16 cellular contexts compared by ENCODE assay signal in genomic region chr17:4221163-4221562, GRCh38. TPM values are rescaled to one million over a fixed set of nuclear protein-coding genes. Genes with fewer than 3 reads are reported as not detected.
DNase-seq lines count a peak whose midpoint lies in the region; ATAC-seq, FAIRE-seq and TF ChIP-seq lines count a peak whose summit lies in the region.
"Had no signal": no experiment of that assay in that cellular context is flagged by ENCODE, and none has a peak within 500 bp of the region (broad histone marks: within the 10 kb centered on the region; RNA-seq: fewer than 3 reads in every experiment).

No MANE protein-coding gene starts in this region.

- DNase-seq in SK-N-MC (ENCODE audit: low read depth, low spot score) (no peak), HepG2 (ENCODE audit: low spot score) (peak; percentile 59), sciatic nerve (ENCODE audit: low spot score) (no peak), NOMO-1 (lab: John Stamatoyannopoulos, UW; ENCODE audit: unreplicated experiment in 2 of 2) (no peak)
- DNase-seq in activated CD4-positive, alpha-beta T cell treated with anti-CD3 and anti-CD28 coated beads for 48 hours: no peak
- DNase-seq: activated CD4-positive, alpha-beta T cell treated with anti-CD3 and anti-CD28 coated beads for 1 hour; activated effector memory CD4-positive, alpha-beta T cell treated with Interleukin-2 at 50 U/mL for 16 hours; CD8-positive, alpha-beta T cell; MG63; NCI-H146; NCI-H2171 treated with DMSO at 0.1 percent for 48 hours; NCI-H526 treated with DMSO at 0.1 percent for 48 hours; retina had no signal

- POLR2A ChIA-PET in HepG2 (lab: Yijun Ruan, JAX): no interaction called here

- H2AFZ ChIP-seq in ACC112 (ENCODE audit: low read length, unreplicated experiment) (no peak overlapping the region), HepG2 (ENCODE audit: low read length) (no peak overlapping the region)

- TF ChIP-seq POLR2A in HepG2 (IDR thresholded peaks at IDR 0.05; ENCODE audit: insufficient read depth in 1 of 2, low read depth in 2 of 2, low read length in 2 of 2): no peak

- BruUV-seq in HepG2 (replicated peaks; lab: Mats Ljungman, UMichigan): no TSS peak

- CTCF ChIA-PET in HepG2 (lab: Yijun Ruan, JAX; ENCODE audit: low intra/inter-chr PET ratio, low total read pairs): no interaction called here

- H3K79me2 ChIP-seq in ACC112 (ENCODE audit: control insufficient read depth, insufficient read depth, low read length, unreplicated experiment) (peaks cover 3% of the 10 kb centered on the region), HepG2 (ENCODE audit: insufficient read depth, low read length) (no peaks in the 10 kb centered on the region)

- H3K27ac ChIP-seq in ACC112 (ENCODE audit: low read depth, low read length): peak overlapping the region; percentile 58; the same call in 1 of the 2 replicates
- peak overlapping the region; percentile 81 for H3K27ac ChIP-seq in SK-N-MC
- H3K27ac ChIP-seq in HepG2 (ENCODE audit: extremely low read length, insufficient read depth, low read length): peak overlapping the region; percentile 24

- H3K4me1 ChIP-seq in ACC112 (ENCODE audit: control insufficient read depth, insufficient read depth, low read length, unreplicated experiment): peaks cover 9% of the 10 kb centered on the region
- H3K4me1 ChIP-seq in HepG2 (ENCODE audit: insufficient read depth, low read length): peaks cover 20% of the 10 kb centered on the region

- peak overlapping the region; percentile 22 for H3K9ac ChIP-seq in SK-N-MC (ENCODE audit: insufficient read length)
- H3K9ac ChIP-seq in HepG2 (ENCODE audit: insufficient read depth, low read depth, low read length): no peak overlapping the region

- TF ChIP-seq RAD21 in HepG2 (CRISPR knock-in tag; IDR thresholded peaks at IDR 0.05): no peak

- no peaks in the 10 kb centered on the region for H3K27me3 ChIP-seq in ACC112 (ENCODE audit: insufficient read depth, low read length)
- no peaks in the 10 kb centered on the region for H3K27me3 ChIP-seq in HepG2 (ENCODE audit: control insufficient read depth in 1 of 2, insufficient read depth in 2 of 2, low read length in 2 of 2)
- H3K27me3 ChIP-seq: MG63 had no signal

- H3K4me3 ChIP-seq in ACC112 (ENCODE audit: low read depth, low read length) (no peak overlapping the region), SK-N-MC (no peak overlapping the region), HepG2 (replicated peaks in 1 of 3; ENCODE audit: insufficient read depth in 1 of 3, low read depth in 2 of 3, low read length in 3 of 3) (no peak overlapping the region)
- H3K4me3 ChIP-seq: MG63 had no signal

- TF ChIP-seq EP300 in HepG2 (IDR thresholded peaks at IDR 0.05; ENCODE audit: low read depth in 2 of 2, low read length in 2 of 2): no peak
- TF ChIP-seq EP300 in HepG2 (CRISPR knock-in tag; IDR thresholded peaks at IDR 0.05; ENCODE audit: borderline replicate concordance): no peak

- in situ Hi-C loops in HepG2 (cut with HindIII; ENCODE audit: extremely low pct_ligation_motif_present, low pct_unique_long_range_greater_than_20kb): no loop called here

- H3K9me3 ChIP-seq in SK-N-MC (ENCODE audit: low read depth, low read length): no peaks in the 10 kb centered on the region
- H3K9me3 ChIP-seq in HepG2 (ENCODE audit: low read length): no peaks in the 10 kb centered on the region
- H3K9me3 ChIP-seq: MG63 had no signal

- peak; percentile 67 for FAIRE-seq in HepG2 (lab: Jason Lieb, UNC)
- FAIRE-seq: GM19239 had no signal

- no peaks in the 10 kb centered on the region for H4K20me1 ChIP-seq in HepG2 (ENCODE audit: insufficient read depth, low read length)

- ATAC-seq in HepG2: peak; percentile 88
- peak; percentile 42 for ATAC-seq in sciatic nerve
- no peak for ATAC-seq in HG03521 (IDR thresholded peaks at IDR 0.05; ENCODE audit: unreplicated experiment)
- ATAC-seq: CD8-positive, alpha-beta T cell had no signal

- WGBS in HepG2 (ENCODE audit: low lambda C conversion rate): 0% methylated on average over 4 of the region's 4 CpGs

- H3K4me2 ChIP-seq in HepG2 (ENCODE audit: low read depth, low read length): peak overlapping the region; percentile 34; the same call in 1 of the 2 replicates

- TF ChIP-seq CTCF in HepG2 (CRISPR knock-in tag; IDR thresholded peaks at IDR 0.05): no peak

- intact Hi-C loops in HepG2 (cut with micrococcal nuclease; ENCODE audit: unreplicated experiment): no loop called here
- intact Hi-C loops in sciatic nerve (cut with DNase I): no loop called here

- H3K36me3 ChIP-seq in ACC112 (ENCODE audit: insufficient read depth, low read length): peaks cover 7% of the 10 kb centered on the region
- peaks cover 18% of the 10 kb centered on the region for H3K36me3 ChIP-seq in SK-N-MC (ENCODE audit: insufficient read depth, low read length)
- peaks cover 4 to 15% of the 10 kb centered on the region in 2 experiments; a peak in 2 of 5 replicates for H3K36me3 ChIP-seq in HepG2 (replicated peaks in 1 of 2; ENCODE audit: control insufficient read depth in 1 of 2, insufficient read depth in 2 of 2, low read length in 2 of 2)

TF ChIP-seq in HepG2, 621 proteins besides CTCF, POLR2A, EP300 and RAD21 (continues in another document):
- TF ChIP-seq NR2C2 (CRISPR knock-in tag; IDR thresholded peaks at IDR 0.05; ENCODE audit: borderline replicate concordance): 0 out of 2 replicates have a peak, but pooled peaks have one; percentile 31
- no peak for TF ChIP-seq DMAP1 (CRISPR knock-in tag; IDR thresholded peaks at IDR 0.05)
- TF ChIP-seq FIP1L1 (IDR thresholded peaks at IDR 0.05; ENCODE audit: borderline replicate concordance, insufficient read depth, low read depth, low read length): no peak
- peak; percentile 49; the same call in 1 of the 2 replicates for TF ChIP-seq SOX5 (CRISPR knock-in tag; IDR thresholded peaks at IDR 0.05; ENCODE audit: borderline replicate concordance)
- no peak for TF ChIP-seq KAT7 (CRISPR knock-in tag; IDR thresholded peaks at IDR 0.05; ENCODE audit: borderline replicate concordance)
- no peak for TF ChIP-seq MED1 (CRISPR knock-in tag; IDR thresholded peaks at IDR 0.05)
- no peak for TF ChIP-seq ZNF253 (CRISPR knock-in tag; IDR thresholded peaks at IDR 0.05; ENCODE audit: borderline replicate concordance)
- TF ChIP-seq ZNF296 (CRISPR knock-in tag; conservative IDR thresholded peaks at IDR 0.05): no peak
- no peak for TF ChIP-seq ZNF747 (CRISPR knock-in tag; IDR thresholded peaks at IDR 0.05; ENCODE audit: borderline replicate concordance)
- TF ChIP-seq DNMT3B (CRISPR knock-in tag; conservative IDR thresholded peaks at IDR 0.05): no peak
- no peak for TF ChIP-seq PRPF4 (IDR thresholded peaks at IDR 0.05; ENCODE audit: low read depth, low read length, poor library complexity, severe bottlenecking)
- no peak for TF ChIP-seq NCOA1 (CRISPR knock-in tag; IDR thresholded peaks at IDR 0.05)
- TF ChIP-seq KLF6 (CRISPR knock-in tag; IDR thresholded peaks at IDR 0.05): no peak
- TF ChIP-seq GATAD2A (CRISPR knock-in tag; IDR thresholded peaks at IDR 0.05): peak; percentile 44
- no peak for TF ChIP-seq PRDM15 (CRISPR knock-in tag; IDR thresholded peaks at IDR 0.05)

RNA-seq across cellular contexts. Expression of gene ANKFY1, which starts 42.6 kb away (rescaled TPM):
- total RNA-seq in HepG2 (2016; rRNA removed; fragmentation: Illumina TruSeq; extraction: Trizol) (16.8 and 36.8 TPM in 2 replicates), sciatic nerve (62.4 TPM)
- total RNA-seq in HepG2 (2016; cell fraction: cytosol; rRNA removed; fragmentation: Illumina TruSeq; extraction: Trizol; ENCODE audit: low read depth): 9.6 and 12.9 TPM in 2 replicates
- total RNA-seq in HepG2 (2016; cell fraction: insoluble cytoplasmic fraction; rRNA removed; fragmentation: Illumina TruSeq; extraction: Trizol): 14.9 and 36.2 TPM in 2 replicates
- 8.7 and 9.4 TPM in 2 replicates for total RNA-seq in HepG2 (2016; cell fraction: membrane; rRNA removed; fragmentation: Illumina TruSeq; extraction: Trizol)
- total RNA-seq in HepG2 (2016; cell fraction: nucleus; rRNA removed; fragmentation: Illumina TruSeq; extraction: Trizol): 26.9 and 29.7 TPM in 2 replicates
- polyA plus RNA-seq in HepG2 (2011; rRNA removed): 11.9 and 12.7 TPM in 2 replicates
- polyA plus RNA-seq in HepG2 (2011; cell fraction: cytosol; rRNA removed): 6.5 and 7.6 TPM in 2 replicates
- polyA plus RNA-seq in HepG2 (2011; cell fraction: nucleus; rRNA removed): 73.8 and 74.5 TPM in 2 replicates
- polyA plus RNA-seq in HepG2 (2012): 11.5 and 14.0 TPM in 2 replicates
- 0.83 and 0.88 TPM in 2 replicates for polyA plus RNA-seq in HepG2 (2016; cell fraction: cytosol; fragmentation: Illumina TruSeq; extraction: Trizol; ENCODE audit: low read depth)
- 15.5 and 18.4 TPM in 2 replicates for polyA plus RNA-seq in HepG2 (2016; cell fraction: insoluble cytoplasmic fraction; fragmentation: Illumina TruSeq; extraction: Trizol; ENCODE audit: low read depth)
- polyA plus RNA-seq in HepG2 (2016; cell fraction: membrane; fragmentation: Illumina TruSeq; extraction: Trizol; ENCODE audit: low read depth): 2.3 and 2.6 TPM in 2 replicates
- polyA plus RNA-seq in HepG2 (2016; cell fraction: nucleus; fragmentation: Illumina TruSeq; extraction: Trizol; ENCODE audit: insufficient read depth, low read depth): 37.7 and 41.0 TPM in 2 replicates
- 47.3 and 71.2 TPM in 2 replicates for polyA minus RNA-seq in HepG2 (2011; rRNA and poly(A)+ RNA removed; ENCODE audit: low replicate concordance)
- polyA minus RNA-seq in HepG2 (2011; cell fraction: cytosol; rRNA and poly(A)+ RNA removed): 18.7 and 20.6 TPM in 2 replicates
- polyA minus RNA-seq in HepG2 (2011; cell fraction: nucleus; rRNA and poly(A)+ RNA removed): 36.8 and 42.4 TPM in 2 replicates

Comparison
In these comparisons a context has a peak if more than half of its experiments do, and no peak if none do; other contexts are left out.
1. H3K27ac ChIP-seq: peak in every context shown above with its lines; median percentile 81 in SK-N-MC; 58 in ACC112; 24 in HepG2.